Comparison of ENCODE assay signal across 2 cellular contexts in the genomic region with DNA sequence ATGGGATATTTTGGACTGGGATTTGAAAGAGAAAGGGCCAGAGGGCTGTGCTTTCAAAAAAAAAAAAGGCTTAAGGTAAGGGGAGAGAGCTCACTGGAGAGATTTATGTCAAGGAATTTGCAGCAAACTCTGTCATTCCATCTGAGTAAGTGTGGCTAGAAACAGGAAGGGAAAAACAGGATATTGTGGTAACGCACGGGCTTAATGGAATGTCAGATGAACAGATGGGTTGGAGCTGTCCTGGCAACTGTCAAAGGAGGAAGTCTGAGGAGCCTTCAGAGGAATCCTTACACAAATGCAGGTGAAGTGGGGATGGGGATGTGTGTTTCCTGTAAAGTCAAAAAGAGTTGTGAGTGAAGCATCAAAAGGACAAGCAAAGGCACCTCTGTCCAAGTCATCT.
A peak's percentile ranks its signal among the peaks of the same experiment; 100 is the strongest.
TF ChIP-seq lines count a peak whose summit lies in the region.

No MANE protein-coding gene starts in this region.

TF ChIP-seq in HCT116, 20 proteins besides CTCF, POLR2A, EP300 and RAD21:
- TF ChIP-seq, protein P1, sequence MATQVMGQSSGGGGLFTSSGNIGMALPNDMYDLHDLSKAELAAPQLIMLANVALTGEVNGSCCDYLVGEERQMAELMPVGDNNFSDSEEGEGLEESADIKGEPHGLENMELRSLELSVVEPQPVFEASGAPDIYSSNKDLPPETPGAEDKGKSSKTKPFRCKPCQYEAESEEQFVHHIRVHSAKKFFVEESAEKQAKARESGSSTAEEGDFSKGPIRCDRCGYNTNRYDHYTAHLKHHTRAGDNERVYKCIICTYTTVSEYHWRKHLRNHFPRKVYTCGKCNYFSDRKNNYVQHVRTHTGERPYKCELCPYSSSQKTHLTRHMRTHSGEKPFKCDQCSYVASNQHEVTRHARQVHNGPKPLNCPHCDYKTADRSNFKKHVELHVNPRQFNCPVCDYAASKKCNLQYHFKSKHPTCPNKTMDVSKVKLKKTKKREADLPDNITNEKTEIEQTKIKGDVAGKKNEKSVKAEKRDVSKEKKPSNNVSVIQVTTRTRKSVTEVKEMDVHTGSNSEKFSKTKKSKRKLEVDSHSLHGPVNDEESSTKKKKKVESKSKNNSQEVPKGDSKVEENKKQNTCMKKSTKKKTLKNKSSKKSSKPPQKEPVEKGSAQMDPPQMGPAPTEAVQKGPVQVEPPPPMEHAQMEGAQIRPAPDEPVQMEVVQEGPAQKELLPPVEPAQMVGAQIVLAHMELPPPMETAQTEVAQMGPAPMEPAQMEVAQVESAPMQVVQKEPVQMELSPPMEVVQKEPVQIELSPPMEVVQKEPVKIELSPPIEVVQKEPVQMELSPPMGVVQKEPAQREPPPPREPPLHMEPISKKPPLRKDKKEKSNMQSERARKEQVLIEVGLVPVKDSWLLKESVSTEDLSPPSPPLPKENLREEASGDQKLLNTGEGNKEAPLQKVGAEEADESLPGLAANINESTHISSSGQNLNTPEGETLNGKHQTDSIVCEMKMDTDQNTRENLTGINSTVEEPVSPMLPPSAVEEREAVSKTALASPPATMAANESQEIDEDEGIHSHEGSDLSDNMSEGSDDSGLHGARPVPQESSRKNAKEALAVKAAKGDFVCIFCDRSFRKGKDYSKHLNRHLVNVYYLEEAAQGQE (IDR thresholded peaks at IDR 0.05; ENCODE audit: low read depth), result no peak
- TF ChIP-seq EGR1 (IDR thresholded peaks at IDR 0.05; ENCODE audit: low read depth) (no peak), EZH2phosphoT487 (IDR thresholded peaks at IDR 0.05; ENCODE audit: borderline replicate concordance) (no peak), YY1 (IDR thresholded peaks at IDR 0.05; ENCODE audit: extremely low read depth, insufficient replicate concordance, low read depth, low read length) (no peak), CEBPB (IDR thresholded peaks at IDR 0.05; ENCODE audit: low read depth) (no peak), FOSL1 (IDR thresholded peaks at IDR 0.05; ENCODE audit: low read depth) (no peak), ZFX (IDR thresholded peaks at IDR 0.05) (no peak), ZNF274 (IDR thresholded peaks at IDR 0.05; ENCODE audit: low read depth, low read length) (no peak), JUND (IDR thresholded peaks at IDR 0.05) (no peak)

TF ChIP-seq in SK-N-SH, 30 proteins besides CTCF, POLR2A, EP300 and RAD21 (continued from another document):
- TF ChIP-seq USF2 (IDR thresholded peaks at IDR 0.05; ENCODE audit: borderline replicate concordance, low read depth, low read length), result no peak
- TF ChIP-seq YY1 (IDR thresholded peaks at IDR 0.05; ENCODE audit: low read depth), result no peak
- TF ChIP-seq RCOR1 (IDR thresholded peaks at IDR 0.05; ENCODE audit: low read length), result no peak
- TF ChIP-seq TEAD4 (IDR thresholded peaks at IDR 0.05; ENCODE audit: borderline replicate concordance, insufficient read depth), result peak; percentile 62; the same call in 1 of the 2 replicates
- no peak for TF ChIP-seq ZBTB33 (IDR thresholded peaks at IDR 0.05; ENCODE audit: borderline replicate concordance, low read depth)
- TF ChIP-seq TCF12 (IDR thresholded peaks at IDR 0.05), result peak; percentile 94
- peak; percentile 65 for TF ChIP-seq ELF1 (IDR thresholded peaks at IDR 0.05)
- TF ChIP-seq, protein P2, sequence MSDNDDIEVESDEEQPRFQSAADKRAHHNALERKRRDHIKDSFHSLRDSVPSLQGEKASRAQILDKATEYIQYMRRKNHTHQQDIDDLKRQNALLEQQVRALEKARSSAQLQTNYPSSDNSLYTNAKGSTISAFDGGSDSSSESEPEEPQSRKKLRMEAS (IDR thresholded peaks at IDR 0.05; ENCODE audit: low read depth), result no peak
- TF ChIP-seq POLR2AphosphoS5 (IDR thresholded peaks at IDR 0.05; ENCODE audit: low read depth, low read length), result peak; percentile 56; the same call in 1 of the 2 replicates
- no peak for TF ChIP-seq JUND (IDR thresholded peaks at IDR 0.05)
- no peak; the same call in 1 of the 2 replicates for TF ChIP-seq RXRA (IDR thresholded peaks at IDR 0.05; ENCODE audit: borderline replicate concordance, low read depth)
- TF ChIP-seq, protein P3, sequence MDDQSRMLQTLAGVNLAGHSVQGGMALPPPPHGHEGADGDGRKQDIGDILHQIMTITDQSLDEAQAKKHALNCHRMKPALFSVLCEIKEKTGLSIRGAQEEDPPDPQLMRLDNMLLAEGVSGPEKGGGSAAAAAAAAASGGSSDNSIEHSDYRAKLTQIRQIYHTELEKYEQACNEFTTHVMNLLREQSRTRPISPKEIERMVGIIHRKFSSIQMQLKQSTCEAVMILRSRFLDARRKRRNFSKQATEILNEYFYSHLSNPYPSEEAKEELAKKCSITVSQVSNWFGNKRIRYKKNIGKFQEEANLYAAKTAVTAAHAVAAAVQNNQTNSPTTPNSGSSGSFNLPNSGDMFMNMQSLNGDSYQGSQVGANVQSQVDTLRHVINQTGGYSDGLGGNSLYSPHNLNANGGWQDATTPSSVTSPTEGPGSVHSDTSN (IDR thresholded peaks at IDR 0.05), result peak; percentile 90
- peak; percentile 27; the same call in 1 of the 2 replicates for TF ChIP-seq FOSL2 (IDR thresholded peaks at IDR 0.05; ENCODE audit: borderline replicate concordance, low read depth)
- no peak for TF ChIP-seq FOXM1 (IDR thresholded peaks at IDR 0.05; ENCODE audit: low read depth)
- TF ChIP-seq IRF3 (IDR thresholded peaks at IDR 0.05; ENCODE audit: low read depth, low read length), result no peak
- TF ChIP-seq, protein P1 (IDR thresholded peaks at IDR 0.05; ENCODE audit: low read depth, low read length), result peak; percentile 58
- no peak for TF ChIP-seq FOXJ3 (CRISPR knock-in tag; IDR thresholded peaks at IDR 0.05)
- no peak for TF ChIP-seq GATA2 (CRISPR knock-in tag; IDR thresholded peaks at IDR 0.05)
- TF ChIP-seq EZH2phosphoT487 (IDR thresholded peaks at IDR 0.05; ENCODE audit: borderline replicate concordance, low read depth), result no peak
- no peak for TF ChIP-seq SMC3 (IDR thresholded peaks at IDR 0.05; ENCODE audit: low read depth, low read length)
- TF ChIP-seq MXI1 (IDR thresholded peaks at IDR 0.05; ENCODE audit: low read depth, low read length), result no peak
